In genomic region chr1:226736908-226737818, GRCh38 we compare ENCODE assay signal across 8 cellular contexts. TPM values are rescaled to one million over a fixed set of nuclear protein-coding genes. Genes with fewer than 3 reads are reported as not detected.
A peak's percentile ranks its signal among the peaks of the same experiment; 100 is the strongest.
DNase-seq lines count a peak whose midpoint lies in the region; ATAC-seq and TF ChIP-seq lines count a peak whose summit lies in the region.

No MANE protein-coding gene starts in this region.

- CTCF ChIA-PET in WTC11 (lab: Charles Lee), result interaction anchor here (0.8 to 1.7 kb wide), 6 partner anchors 71 to 111 kb away, joined by 3 to 5 read pairs (median 3); no protein-coding TSS in a partner anchor

- no peak for TF ChIP-seq CTCF in WTC11 (IDR thresholded peaks at IDR 0.05)

- H3K36me3 Mint-ChIP-seq in WTC11, result no peaks in the 10 kb centered on the region

- H3K27ac Mint-ChIP-seq in WTC11, result no peak overlapping the region

- no peaks in the 10 kb centered on the region for H3K9me3 Mint-ChIP-seq in WTC11

- peaks cover 27% of the 10 kb centered on the region for H3K4me1 Mint-ChIP-seq in WTC11

- ATAC-seq in GM18868 (IDR thresholded peaks at IDR 0.05; ENCODE audit: unreplicated experiment) (peak; percentile 35), HG03432 (IDR thresholded peaks at IDR 0.05; ENCODE audit: unreplicated experiment) (peak; percentile 46), WTC11 (peak; percentile 54), HG02970 (IDR thresholded peaks at IDR 0.05; ENCODE audit: low FRiP score, unreplicated experiment) (no peak)

- H3K27ac ChIP-seq in cingulate gyrus (ENCODE audit: low read depth, low read length), result peak overlapping the region; percentile 95

- H3K27me3 Mint-ChIP-seq in WTC11 (ENCODE audit: low read depth), result peaks cover 43% of the 10 kb centered on the region

- H3K4me3 Mint-ChIP-seq in WTC11, result peak overlapping the region; percentile 94

- POLR2A ChIA-PET in WTC11 (lab: Charles Lee), result interaction anchor here (0.8 to 1.0 kb wide), 2 partner anchors 57 to 83 kb away, joined by 3 read pairs; no protein-coding TSS in a partner anchor

- DNase-seq in AG20443 (ENCODE audit: low spot score) (peak; percentile 65), WTC11 (ENCODE audit: low spot score) (peak; percentile 59), left kidney (ENCODE audit: low read depth, low spot score) (peak; percentile 76)
- DNase-seq in stimulated activated CD4-positive, alpha-beta T cell treated with anti-CD3 and anti-CD28 coated beads, Interleukin-4, amount 100 ng/mL, for 24 hours, result peak; percentile 59

TF ChIP-seq in WTC11, 78 proteins besides CTCF, POLR2A, EP300 and RAD21:
- TF ChIP-seq NFATC4 (CRISPR knock-in tag; IDR thresholded peaks at IDR 0.05), result no peak
- TF ChIP-seq HMGXB4 (CRISPR knock-in tag; IDR thresholded peaks at IDR 0.05), result peak; percentile 77; the same call in 1 of the 2 replicates
- no peak for TF ChIP-seq ZNF396 (CRISPR knock-in tag; IDR thresholded peaks at IDR 0.05; ENCODE audit: borderline replicate concordance)
- TF ChIP-seq FOXK1 (CRISPR knock-in tag; IDR thresholded peaks at IDR 0.05), result no peak
- TF ChIP-seq ZNF317 (CRISPR knock-in tag; IDR thresholded peaks at IDR 0.05; ENCODE audit: borderline replicate concordance, low read depth), result 0 out of 2 replicates have a peak, but pooled peaks have one; percentile 32

RNA-seq across cellular contexts. Expression of gene ITPKB, which starts 1.9 kb away (rescaled TPM):
- total RNA-seq in WTC11 (2021), result 13.1 to 15.6 TPM (median 13.5 TPM) in 3 replicates
